ENCODE assay signal across 20 cellular contexts in genomic region chr6:124400600-124400999, GRCh38.
DNase-seq lines count a peak whose midpoint lies in the region; ATAC-seq and TF ChIP-seq lines count a peak whose summit lies in the region.
"Had no signal": no experiment of that assay in that cellular context is flagged by ENCODE, and none has a peak within 500 bp of the region (broad histone marks: within the 10 kb centered on the region; RNA-seq: fewer than 3 reads in every experiment).

No MANE protein-coding gene starts in this region.

- no peak overlapping the region for H3K4me3 Mint-ChIP-seq in neural progenitor cell
- H3K4me3 Mint-ChIP-seq in GM23338, result no peak overlapping the region
- H3K4me3 Mint-ChIP-seq: activated CD8-positive, alpha-beta T cell treated with anti-CD3 and anti-CD28 coated beads, Interleukin-2, amount 10 ng/mL, durations not matched to agents 7 days and 5 days had no signal

- no peak overlapping the region for H2AFZ ChIP-seq in Loucy (ENCODE audit: low read length)
- no peak overlapping the region for H2AFZ ChIP-seq in neural progenitor cell (replicated peaks)
- no peak overlapping the region for H2AFZ ChIP-seq in GM23338

- no peaks in the 10 kb centered on the region for H3K79me2 ChIP-seq in Loucy (ENCODE audit: insufficient read depth, low read length)
- H3K79me2 ChIP-seq in neural progenitor cell (ENCODE audit: low read depth), result no peaks in the 10 kb centered on the region
- H3K79me2 ChIP-seq in GM23338 (replicated peaks; ENCODE audit: insufficient read depth), result no peaks in the 10 kb centered on the region

- H3K27me3 Mint-ChIP-seq in neural progenitor cell (ENCODE audit: insufficient read depth, low read depth) (no peaks in the 10 kb centered on the region), GM23338 (ENCODE audit: insufficient read depth, low read depth, poor library complexity) (no peaks in the 10 kb centered on the region)

- in situ Hi-C loops in G401 (cut with HindIII; ENCODE audit: low sequenced_read_pairs) (no loop called here), brain microvascular endothelial cell (cut with HindIII; ENCODE audit: low pct_ligation_motif_present, low sequenced_read_pairs) (no loop called here)

- H3K27ac ChIP-seq in brain microvascular endothelial cell, result no peak overlapping the region
- no peak overlapping the region for H3K27ac ChIP-seq in neural progenitor cell
- no peak overlapping the region for H3K27ac ChIP-seq in GM23338 (ENCODE audit: low read depth)
- H3K27ac ChIP-seq: BLaER1 treated with 17β-estradiol and CSF1 and Interleukin-3, amounts not matched to agents 10 nM and 100 nM; heart left ventricle; sigmoid colon; thoracic aorta had no signal

- H3K27ac Mint-ChIP-seq in neural progenitor cell (no peak overlapping the region), GM23338 (no peak overlapping the region)
- H3K27ac Mint-ChIP-seq: activated CD8-positive, alpha-beta T cell treated with anti-CD3 and anti-CD28 coated beads, Interleukin-2, amount 10 ng/mL, durations not matched to agents 7 days and 5 days; activated T-helper 2 cell treated with anti-CD3 and anti-CD28 coated beads, Interferon-gamma antibody, Interleukin-2, Interleukin-4, amounts not matched to agents 10 μg/mL and 5 μg/mL and 100 μg/mL, durations not matched to agents 14 hours and 24 hours and 36 hours had no signal

- TF ChIP-seq CTCF in Loucy (conservative IDR thresholded peaks at IDR 0.05; ENCODE audit: low read length), result peak; percentile 34
- peak; percentile 46 for TF ChIP-seq CTCF in brain microvascular endothelial cell (IDR thresholded peaks at IDR 0.05; ENCODE audit: low read depth, low read length, missing control alignments)
- peak; percentile 38 for TF ChIP-seq CTCF in neural progenitor cell (IDR thresholded peaks at IDR 0.05)
- peak in 1 of 2 experiments; percentile 54; a peak in 3 of 4 replicates for TF ChIP-seq CTCF in GM23338 (conservative IDR thresholded peaks at IDR 0.05; ENCODE audit: low read depth in 2 of 2)

- no peaks in the 10 kb centered on the region for H3K9me3 Mint-ChIP-seq in neural progenitor cell
- no peaks in the 10 kb centered on the region for H3K9me3 Mint-ChIP-seq in GM23338
- H3K9me3 Mint-ChIP-seq: activated T-helper 2 cell treated with anti-CD3 and anti-CD28 coated beads, Interferon-gamma antibody, Interleukin-2, Interleukin-4, amounts not matched to agents 10 μg/mL and 5 μg/mL and 100 μg/mL, durations not matched to agents 14 hours and 24 hours and 36 hours had no signal

- TF ChIP-seq POLR2A in GM18505 (IDR thresholded peaks at IDR 0.05; ENCODE audit: borderline replicate concordance, extremely low read depth, insufficient read depth, insufficient read length), result no peak

- H3K4me3 ChIP-seq in Loucy (ENCODE audit: low read length, poor library complexity, severe bottlenecking) (no peak overlapping the region), brain microvascular endothelial cell (ENCODE audit: low read depth, low read length) (no peak overlapping the region), neural progenitor cell (no peak overlapping the region), GM23338 (no peak overlapping the region)
- H3K4me3 ChIP-seq: BLaER1 treated with 17β-estradiol and CSF1 and Interleukin-3, amounts not matched to agents 10 nM and 100 nM; heart left ventricle; sigmoid colon; thoracic aorta had no signal

- no peaks in the 10 kb centered on the region for H3K9me2 ChIP-seq in Loucy (replicated peaks; ENCODE audit: low read depth, low read length)
- H3K9me2 ChIP-seq in GM23338 (ENCODE audit: insufficient read depth), result no peaks in the 10 kb centered on the region

- H4K20me1 ChIP-seq in Loucy (ENCODE audit: insufficient read depth, low read length, poor library complexity, severe bottlenecking) (no peaks in the 10 kb centered on the region), neural progenitor cell (ENCODE audit: low read depth) (no peaks in the 10 kb centered on the region), GM23338 (replicated peaks; ENCODE audit: insufficient read depth) (no peaks in the 10 kb centered on the region)
- H4K20me1 ChIP-seq: BLaER1 treated with 17β-estradiol and CSF1 and Interleukin-3, amounts not matched to agents 10 nM and 100 nM had no signal

- H3K9ac ChIP-seq in Loucy (ENCODE audit: low read depth, low read length, poor library complexity, severe bottlenecking) (no peak overlapping the region), neural progenitor cell (no peak overlapping the region)
- H3K9ac ChIP-seq: BLaER1 treated with 17β-estradiol and CSF1 and Interleukin-3, amounts not matched to agents 10 nM and 100 nM had no signal

- peak; percentile 45 for DNase-seq in G401 (ENCODE audit: low spot score)
- DNase-seq in brain microvascular endothelial cell, result no peak
- no peak for DNase-seq in neural progenitor cell (ENCODE audit: low spot score)
- no peak for DNase-seq in RKO (ENCODE audit: low spot score)
- DNase-seq in GM23338 (ENCODE audit: low spot score), result no peak
- DNase-seq: activated CD8-positive, alpha-beta T cell treated with anti-CD3 and anti-CD28 coated beads, Interleukin-2, amount 10 ng/mL, durations not matched to agents 7 days and 5 days; amniotic stem cell; dermis blood vessel endothelial cell; H7; heart left ventricle; islet precursor cell; mesenchymal stem cell; NCI-H2227 treated with DMSO at 0.1 percent for 48 hours; sigmoid colon; stimulated activated CD4-positive, alpha-beta T cell treated with anti-CD3 and anti-CD28 coated beads, Interleukin-2, amount 100 ng/mL, for 48 hours had no signal

- H3K4me2 ChIP-seq in Loucy (ENCODE audit: low read depth, low read length, poor library complexity, severe bottlenecking) (no peak overlapping the region), neural progenitor cell (no peak overlapping the region), GM23338 (no peak overlapping the region)
- H3K4me2 ChIP-seq: BLaER1 treated with 17β-estradiol and CSF1 and Interleukin-3, amounts not matched to agents 10 nM and 100 nM had no signal

- no peaks in the 10 kb centered on the region for H3K9me3 ChIP-seq in Loucy (ENCODE audit: insufficient read depth, low read depth, low read length)
- no peaks in the 10 kb centered on the region for H3K9me3 ChIP-seq in neural progenitor cell (ENCODE audit: low read depth)
- H3K9me3 ChIP-seq: BLaER1 treated with 17β-estradiol and CSF1 and Interleukin-3, amounts not matched to agents 10 nM and 100 nM; heart left ventricle; sigmoid colon; thoracic aorta had no signal

- H3K36me3 Mint-ChIP-seq in neural progenitor cell (no peaks in the 10 kb centered on the region), GM23338 (ENCODE audit: low read depth) (no peaks in the 10 kb centered on the region)

- H3K4me1 ChIP-seq in Loucy (ENCODE audit: insufficient read depth, low read length, poor library complexity, severe bottlenecking) (no peaks in the 10 kb centered on the region), neural progenitor cell (no peaks in the 10 kb centered on the region), GM23338 (ENCODE audit: insufficient read depth) (no peaks in the 10 kb centered on the region)
- H3K4me1 ChIP-seq: BLaER1 treated with 17β-estradiol and CSF1 and Interleukin-3, amounts not matched to agents 10 nM and 100 nM; heart left ventricle; sigmoid colon had no signal

- H3K4me1 Mint-ChIP-seq in neural progenitor cell (peaks cover 2% of the 10 kb centered on the region), GM23338 (no peaks in the 10 kb centered on the region)

- no peaks in the 10 kb centered on the region for H3K27me3 ChIP-seq in Loucy (ENCODE audit: insufficient read depth, low read length, poor library complexity, severe bottlenecking)
- H3K27me3 ChIP-seq in brain microvascular endothelial cell (replicated peaks), result no peaks in the 10 kb centered on the region
- no peaks in the 10 kb centered on the region for H3K27me3 ChIP-seq in neural progenitor cell
- no peaks in the 10 kb centered on the region for H3K27me3 ChIP-seq in GM23338 (ENCODE audit: insufficient read depth)
- H3K27me3 ChIP-seq: BLaER1 treated with 17β-estradiol and CSF1 and Interleukin-3, amounts not matched to agents 10 nM and 100 nM; heart left ventricle; sigmoid colon had no signal

- H3K36me3 ChIP-seq in Loucy (ENCODE audit: insufficient read depth, low read length) (no peaks in the 10 kb centered on the region), brain microvascular endothelial cell (replicated peaks) (no peaks in the 10 kb centered on the region), neural progenitor cell (no peaks in the 10 kb centered on the region), GM23338 (ENCODE audit: insufficient read depth) (no peaks in the 10 kb centered on the region)
- H3K36me3 ChIP-seq: BLaER1 treated with 17β-estradiol and CSF1 and Interleukin-3, amounts not matched to agents 10 nM and 100 nM; heart left ventricle; sigmoid colon; thoracic aorta had no signal

- H3F3A ChIP-seq in Loucy (ENCODE audit: low read depth) (no peaks in the 10 kb centered on the region), neural progenitor cell (ENCODE audit: low read depth) (no peaks in the 10 kb centered on the region), GM23338 (replicated peaks; ENCODE audit: low read depth) (no peaks in the 10 kb centered on the region)

- no peak for ATAC-seq in GM23338
- ATAC-seq in GM18505 (IDR thresholded peaks at IDR 0.05; ENCODE audit: unreplicated experiment), result no peak
- ATAC-seq: activated CD8-positive, alpha-beta T cell treated with anti-CD3 and anti-CD28 coated beads, Interleukin-2, amount 10 ng/mL, durations not matched to agents 7 days and 5 days; heart left ventricle had no signal

TF ChIP-seq in GM23338, 12 proteins besides CTCF, POLR2A, EP300 and RAD21:
- no peak for TF ChIP-seq JUNB (IDR thresholded peaks at IDR 0.05; ENCODE audit: unreplicated experiment)
TF ChIP-seq in GM23338: peak in this region for 0.
